ENCODE assay signal across 20 cellular contexts in genomic region chr10:77406764-77407430, GRCh38.
DNase-seq lines count a peak whose midpoint lies in the region; ATAC-seq and TF ChIP-seq lines count a peak whose summit lies in the region.
"Had no signal": no experiment of that assay in that cellular context is flagged by ENCODE, and none has a peak within 500 bp of the region (broad histone marks: within the 10 kb centered on the region; RNA-seq: fewer than 3 reads in every experiment).

No MANE protein-coding gene starts in this region.

- DNase-seq in NCI-H1417 treated with DMSO at 0.1 percent for 48 hours (lab: John Stamatoyannopoulos, UW): peak; percentile 41
- DNase-seq in ascending aorta (ENCODE audit: low spot score in 2 of 2): no peak
- no peak for DNase-seq in gastrocnemius medialis
- no peak for DNase-seq in NCI-H1694 treated with DMSO at 0.1 percent for 48 hours (lab: John Stamatoyannopoulos, UW)
- DNase-seq in AG20443 (ENCODE audit: low spot score): no peak
- DNase-seq: activated CD4-positive, alpha-beta T cell treated with anti-CD3 and anti-CD28 coated beads for 1 hour; activated T-cell treated with anti-CD3 and anti-CD28 coated beads, Interleukin-2, amount 50 U/mL, for 72 hours; CD4-positive, alpha-beta memory T cell; DMS79; HCEC 1CT; MG63; naive thymus-derived CD8-positive, alpha-beta T cell; NCI-H2029; NCI-H524 treated with DMSO at 0.1 percent for 48 hours; OCI-M1; ovary had no signal

- no peak overlapping the region for H3K9ac ChIP-seq in BLaER1 treated with 17β-estradiol and CSF1 and Interleukin-3, amounts not matched to agents 10 nM and 100 nM

- H3K27me3 ChIP-seq in BLaER1 treated with 17β-estradiol and CSF1 and Interleukin-3, amounts not matched to agents 10 nM and 100 nM: no peaks in the 10 kb centered on the region
- H3K27me3 ChIP-seq in ascending aorta (no peaks in the 10 kb centered on the region), gastrocnemius medialis (no peaks in the 10 kb centered on the region)
- H3K27me3 ChIP-seq: MG63, ovary, SJSA1 had no signal

- no peak overlapping the region for H3K27ac ChIP-seq in BLaER1 treated with 17β-estradiol and CSF1 and Interleukin-3, amounts not matched to agents 10 nM and 100 nM
- H3K27ac ChIP-seq in ascending aorta (peak overlapping the region; percentile 79 to 80), gastrocnemius medialis (peak overlapping the region; percentile 47 to 72 (median 64))
- H3K27ac ChIP-seq: ovary had no signal

- in situ Hi-C loops in gastrocnemius medialis (cut with MboI; ENCODE audit: low sequenced_read_pairs in 4 of 4): no loop called here

- no peak overlapping the region for H3K4me3 ChIP-seq in BLaER1 treated with 17β-estradiol and CSF1 and Interleukin-3, amounts not matched to agents 10 nM and 100 nM
- H3K4me3 ChIP-seq in ascending aorta (no peak overlapping the region), gastrocnemius medialis (no peak overlapping the region)
- H3K4me3 ChIP-seq: MG63, ovary, SJSA1 had no signal

- peaks cover 0 to 17% (median 0%) of the 10 kb centered on the region in 11 experiments; a peak in 2 of 22 replicates for H3K36me3 ChIP-seq in BLaER1 treated with 17β-estradiol and CSF1 and Interleukin-3, amounts not matched to agents 10 nM and 100 nM
- H3K36me3 ChIP-seq in ascending aorta (peaks cover 0 to 12% of the 10 kb centered on the region in 2 donors), gastrocnemius medialis (no peaks in the 10 kb centered on the region)
- H3K36me3 ChIP-seq: ovary, SJSA1 had no signal

- H3K4me2 ChIP-seq in BLaER1 treated with 17β-estradiol and CSF1 and Interleukin-3, amounts not matched to agents 10 nM and 100 nM: peak overlapping the region; percentile 9 to 85 (median 24); a peak in 15 of 22 replicates

- peaks cover 6 to 31% (median 16%) of the 10 kb centered on the region in 10 experiments; a peak in 17 of 20 replicates for H3K4me1 ChIP-seq in BLaER1 treated with 17β-estradiol and CSF1 and Interleukin-3, amounts not matched to agents 10 nM and 100 nM
- H3K4me1 ChIP-seq in ascending aorta (peaks cover 13 to 44% of the 10 kb centered on the region in 2 donors), gastrocnemius medialis (peaks cover 54 to 56% of the 10 kb centered on the region in 2 donors)

- peaks cover 0 to 97% (median 0%) of the 10 kb centered on the region in 11 experiments; a peak in 3 of 22 replicates for H4K20me1 ChIP-seq in BLaER1 treated with 17β-estradiol and CSF1 and Interleukin-3, amounts not matched to agents 10 nM and 100 nM

- ATAC-seq in gastrocnemius medialis (peak; percentile 18 to 27), HG03378 (IDR thresholded peaks at IDR 0.05; ENCODE audit: unreplicated experiment) (no peak), HG03196 (IDR thresholded peaks at IDR 0.05; ENCODE audit: unreplicated experiment) (no peak)
- ATAC-seq: activated T-cell treated with anti-CD3 and anti-CD28 coated beads, Interleukin-2, amount 50 U/mL, for 72 hours; naive thymus-derived CD8-positive, alpha-beta T cell had no signal

- no peaks in the 10 kb centered on the region for H3K9me3 ChIP-seq in BLaER1 treated with 17β-estradiol and CSF1 and Interleukin-3, amounts not matched to agents 10 nM and 100 nM (replicated peaks in 1 of 11)
- H3K9me3 ChIP-seq in ascending aorta (no peaks in the 10 kb centered on the region), gastrocnemius medialis (no peaks in the 10 kb centered on the region)
- H3K9me3 ChIP-seq: MG63, ovary, SJSA1 had no signal

- TF ChIP-seq POLR2A in gastrocnemius medialis (IDR thresholded peaks at IDR 0.05): no peak

- intact Hi-C loops in ascending aorta (cut with DNase I) (no loop called here), gastrocnemius medialis (cut with DNase I; ENCODE audit: low total_unique reads) (no loop called here)

- no peak for TF ChIP-seq CTCF in ascending aorta (IDR thresholded peaks at IDR 0.05)
- TF ChIP-seq CTCF in gastrocnemius medialis (IDR thresholded peaks at IDR 0.05 in 4 of 5, conservative IDR thresholded peaks at IDR 0.05 in 1 of 5): no peak

Comparison
In these comparisons a context has a peak if more than half of its experiments do, and no peak if none do; other contexts are left out.
1. H3K27ac ChIP-seq: peak in ascending aorta (2 of 2) and gastrocnemius medialis (4 of 4); none in BLaER1 treated with 17β-estradiol and CSF1 and Interleukin-3, amounts not matched to agents 10 nM and 100 nM (0 of 11).
2. ATAC-seq: peak in gastrocnemius medialis (2 of 2); none in HG03378 (single experiment) and HG03196 (single experiment).